1 cellular context compared by ENCODE assay signal in the genomic region with DNA sequence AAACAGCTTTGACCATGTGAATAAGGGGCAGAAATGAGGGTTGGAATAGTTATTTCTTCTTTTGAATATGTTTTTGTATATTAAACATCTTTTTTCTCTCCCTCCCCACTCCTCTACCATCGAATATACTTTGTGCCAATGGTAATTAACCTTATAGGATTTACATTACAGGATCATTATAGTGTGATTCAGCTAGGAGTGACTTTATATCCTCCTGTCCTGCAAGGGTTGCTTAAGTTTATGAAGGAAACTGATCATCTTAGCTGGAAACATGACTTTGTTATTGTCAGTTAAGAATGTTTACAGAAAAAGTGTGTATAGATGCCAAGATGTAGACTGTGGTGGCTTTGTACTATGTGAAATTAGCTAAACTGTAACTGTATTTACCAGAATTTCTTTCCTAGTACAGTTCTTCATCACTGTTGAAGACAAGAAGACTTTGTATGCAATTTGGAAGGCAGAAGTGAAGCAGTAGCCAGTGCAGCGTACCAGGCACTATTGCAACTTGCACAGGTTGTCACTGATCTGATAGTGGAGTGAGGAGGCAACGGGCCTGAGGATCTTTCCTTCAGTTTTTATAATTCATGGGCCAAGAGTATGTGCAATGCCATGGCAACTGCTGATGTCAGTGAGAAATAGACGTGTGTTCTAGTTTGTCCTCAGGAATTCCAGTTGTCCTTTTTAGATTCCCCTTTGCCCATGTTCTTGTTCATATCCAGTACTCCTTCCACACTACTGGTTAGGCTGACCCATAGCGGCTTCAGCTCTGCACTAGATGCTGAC.
A peak's percentile ranks its signal among the peaks of the same experiment; 100 is the strongest.
TF ChIP-seq lines count a peak whose summit lies in the region.

No MANE protein-coding gene starts in this region.

TF ChIP-seq in GM12878, 131 proteins besides CTCF, POLR2A, EP300 and RAD21:
- TF ChIP-seq TBL1XR1 (IDR thresholded peaks at IDR 0.05; ENCODE audit: low read depth, low read length) (no peak), RFX5 (IDR thresholded peaks at IDR 0.05; ENCODE audit: low read depth, low read length) (0 out of 2 replicates have a peak, but pooled peaks have one; percentile 43), IRF4 (IDR thresholded peaks at IDR 0.05; ENCODE audit: low read depth, low read length) (no peak)
